ENCODE assay signal across 10 cellular contexts in genomic region chr3:71304261-71304646, GRCh38.
DNase-seq lines count a peak whose midpoint lies in the region; ATAC-seq and TF ChIP-seq lines count a peak whose summit lies in the region.
"Had no signal": no experiment of that assay in that cellular context is flagged by ENCODE, and none has a peak within 500 bp of the region (broad histone marks: within the 10 kb centered on the region; RNA-seq: fewer than 3 reads in every experiment).

No MANE protein-coding gene starts in this region.

- H4K20me1 ChIP-seq in OCI-LY7 (ENCODE audit: insufficient read depth, low read length): peaks cover 13% of the 10 kb centered on the region

- no peak overlapping the region for H3K27ac ChIP-seq in OCI-LY7 (ENCODE audit: low read depth, low read length, poor library complexity, severe bottlenecking)

- H3K79me2 ChIP-seq in OCI-LY7 (ENCODE audit: insufficient read depth, low read depth, low read length): no peaks in the 10 kb centered on the region

- no peak for ATAC-seq in GM18502 (IDR thresholded peaks at IDR 0.05; ENCODE audit: poor library complexity, unreplicated experiment)

- H3K4me1 ChIP-seq in ES-I3 (ENCODE audit: insufficient read depth, low read length) (peaks cover 56% of the 10 kb centered on the region), OCI-LY7 (ENCODE audit: insufficient read depth, low read length, poor library complexity, severe bottlenecking) (no peaks in the 10 kb centered on the region), neuron (ENCODE audit: insufficient read depth, low read length) (peaks cover 32% of the 10 kb centered on the region)

- no peak for DNase-seq in OCI-LY7 (ENCODE audit: low spot score)
- no peak for DNase-seq in endothelial cell (ENCODE audit: low spot score)
- DNase-seq in SIG-M5 treated with dmso at 0.1 percent for 504 hours (lab: John Stamatoyannopoulos, UW; ENCODE audit: unreplicated experiment): no peak
- DNase-seq in HK-2 (ENCODE audit: unreplicated experiment): no peak
- DNase-seq in dedifferentiated amniotic fluid mesenchymal stem cell (ENCODE audit: extremely low spot score): no peak
- DNase-seq: DND-41, NCI-H2107 had no signal

- peaks cover 50% of the 10 kb centered on the region for H3K4me1 Mint-ChIP-seq in endothelial cell (ENCODE audit: unreplicated experiment)

- H3K4me2 ChIP-seq in OCI-LY7 (ENCODE audit: low read length): peak overlapping the region; percentile 37; the same call in 1 of the 2 replicates

- H3K36me3 ChIP-seq in ES-I3 (ENCODE audit: insufficient read depth, low read length) (no peaks in the 10 kb centered on the region), OCI-LY7 (ENCODE audit: insufficient read depth, low read length) (no peaks in the 10 kb centered on the region), neuron (ENCODE audit: insufficient read depth, low read length) (no peaks in the 10 kb centered on the region)

- no TSS peak for BruUV-seq in OCI-LY7 (replicated peaks; lab: Mats Ljungman, UMichigan)

- no peaks in the 10 kb centered on the region for H3K9me3 ChIP-seq in ES-I3 (ENCODE audit: control insufficient read depth, insufficient read depth, low read length)
- H3K9me3 ChIP-seq in OCI-LY7 (ENCODE audit: low read length): no peaks in the 10 kb centered on the region
- H3K9me3 ChIP-seq in neuron (ENCODE audit: low read length): no peaks in the 10 kb centered on the region

- POLR2A ChIA-PET in OCI-LY7 (lab: Charles Lee): interaction anchor here (0.6 kb wide), 1 partner anchor 276 kb away, joined by 4 read pairs; no protein-coding TSS in a partner anchor

- TF ChIP-seq CTCF in OCI-LY7 (conservative IDR thresholded peaks at IDR 0.05; ENCODE audit: low read length) (no peak), endothelial cell (IDR thresholded peaks at IDR 0.05; ENCODE audit: unreplicated experiment) (no peak)

- H2AFZ ChIP-seq in OCI-LY7 (ENCODE audit: low read length) (no peak overlapping the region), neuron (ENCODE audit: low read depth, low read length) (no peak overlapping the region)

- no peaks in the 10 kb centered on the region for H3K9me3 Mint-ChIP-seq in endothelial cell (ENCODE audit: unreplicated experiment)

- intact Hi-C loops in OCI-LY7 (cut with micrococcal nuclease; ENCODE audit: unreplicated experiment): no loop called here

- H3K27me3 ChIP-seq in neuron (ENCODE audit: insufficient read depth, low read length): no peaks in the 10 kb centered on the region

- H3K27me3 Mint-ChIP-seq in endothelial cell (ENCODE audit: unreplicated experiment): no peaks in the 10 kb centered on the region

- peak overlapping the region; percentile 69 for H3K9ac ChIP-seq in ES-I3 (ENCODE audit: low read depth, low read length)

- no peak overlapping the region for H3K4me3 ChIP-seq in OCI-LY7 (ENCODE audit: low read depth, low read length, poor library complexity, severe bottlenecking)
- peak overlapping the region; percentile 54 for H3K4me3 ChIP-seq in neuron (ENCODE audit: low read length)

- peak overlapping the region; percentile 94 for H3K4me3 Mint-ChIP-seq in endothelial cell (ENCODE audit: unreplicated experiment)

- H3K36me3 Mint-ChIP-seq in endothelial cell (ENCODE audit: low read depth, unreplicated experiment): no peaks in the 10 kb centered on the region

- CTCF ChIA-PET in OCI-LY7 (lab: Charles Lee; ENCODE audit: unreplicated experiment): no interaction called here

- H3K9me2 ChIP-seq in OCI-LY7 (ENCODE audit: insufficient read depth, low read length): no peaks in the 10 kb centered on the region

- H3K27ac Mint-ChIP-seq in endothelial cell (ENCODE audit: unreplicated experiment): no peak overlapping the region
